ENCODE assay signal across 8 cellular contexts in the genomic region with DNA sequence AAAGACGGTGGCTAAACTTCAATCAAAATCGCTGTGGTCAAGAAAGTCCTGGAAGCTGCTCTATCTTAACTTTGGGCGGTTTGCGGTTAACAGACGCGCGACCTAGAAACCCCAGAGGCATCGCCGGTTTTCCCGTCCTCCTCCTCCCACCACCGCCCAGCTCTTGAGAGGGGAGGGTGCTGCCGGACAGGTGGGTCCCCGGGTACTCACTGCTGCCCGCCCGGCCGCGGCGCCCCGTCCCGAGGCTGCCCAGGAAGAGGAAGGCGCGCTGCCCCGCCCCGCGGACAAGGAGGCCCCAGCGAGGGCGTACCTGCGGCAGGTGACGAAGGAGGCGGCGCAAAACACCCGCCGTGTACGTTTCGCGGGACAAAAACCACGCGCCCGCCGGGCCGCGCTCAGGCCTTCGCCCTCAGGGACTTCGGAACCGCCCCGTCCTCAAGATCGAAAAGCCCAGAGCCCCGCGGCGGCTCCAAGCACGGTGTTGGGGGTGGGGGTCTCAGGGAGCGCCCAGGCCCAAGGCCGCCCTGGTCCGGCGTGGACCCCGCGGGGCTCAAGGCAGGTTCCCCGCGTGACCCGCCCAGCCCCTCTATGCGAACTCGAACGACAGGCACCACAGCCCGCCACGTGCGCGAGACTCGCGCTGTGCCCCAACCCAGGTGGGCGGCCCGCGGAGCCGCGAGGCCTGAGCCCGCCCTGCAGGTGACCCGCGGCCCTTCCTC. TPM values are rescaled to one million over a fixed set of nuclear protein-coding genes. Genes with fewer than 3 reads are reported as not detected.
A peak's percentile ranks its signal among the peaks of the same experiment; 100 is the strongest.
DNase-seq lines count a peak whose midpoint lies in the region; ATAC-seq and TF ChIP-seq lines count a peak whose summit lies in the region.

A gene with protein sequence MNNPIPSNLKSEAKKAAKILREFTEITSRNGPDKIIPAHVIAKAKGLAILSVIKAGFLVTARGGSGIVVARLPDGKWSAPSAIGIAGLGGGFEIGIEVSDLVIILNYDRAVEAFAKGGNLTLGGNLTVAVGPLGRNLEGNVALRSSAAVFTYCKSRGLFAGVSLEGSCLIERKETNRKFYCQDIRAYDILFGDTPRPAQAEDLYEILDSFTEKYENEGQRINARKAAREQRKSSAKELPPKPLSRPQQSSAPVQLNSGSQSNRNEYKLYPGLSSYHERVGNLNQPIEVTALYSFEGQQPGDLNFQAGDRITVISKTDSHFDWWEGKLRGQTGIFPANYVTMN (minus strand): TSS at position 259 of the 719 bp plus-strand sequence. CDS start 48 bp downstream, at position 211.

- H3K4me3 Mint-ChIP-seq in brain: peak within 1 kb of the TSS; percentile 93 to 96 (median 95)

- ATAC-seq in HG03280 (IDR thresholded peaks at IDR 0.05; ENCODE audit: unreplicated experiment): peak; percentile 26

- peaks cover 59% of the 10 kb centered on the region for H3K4me1 Mint-ChIP-seq in brain

- no peaks in the 10 kb centered on the region for H3K27me3 Mint-ChIP-seq in brain

- peaks cover 5 to 33% (median 8%) of the 10 kb centered on the region in 5 experiments for H3K9me3 Mint-ChIP-seq in brain

- peak within 1 kb of the TSS; percentile 84 to 98 (median 96) for H3K27ac Mint-ChIP-seq in brain

- peaks cover 43% of the 10 kb centered on the region for H3K36me3 Mint-ChIP-seq in brain

- DNase-seq in NCI-H2171 (lab: John Stamatoyannopoulos, UW) (peak; percentile 35), NCI-H2171 treated with DMSO at 0.1 percent for 48 hours (lab: John Stamatoyannopoulos, UW) (no peak), T-helper 2 cell (peak; percentile 36 to 67 (median 56)), iPS-NIHi7 (ENCODE audit: extremely low spot score) (peak; percentile 48), AML-193 (lab: John Stamatoyannopoulos, UW) (no peak)
- peak; percentile 42 for DNase-seq in stimulated activated CD4-positive, alpha-beta T cell treated with anti-CD3 and anti-CD28 coated beads, Interleukin-12 subunit alpha, Interleukin-12 subunit beta, amount 100 ng/mL, for 4 hours

- TF ChIP-seq CTCF in brain (conservative IDR thresholded peaks at IDR 0.05): no peak

RNA-seq across cellular contexts. Expression of the gene that starts here (rescaled TPM):
- polyA plus RNA-seq in brain (ENCODE audit: insufficient read depth, low read depth, low replicate concordance): 12.4 TPM

Comparison
In these comparisons a context has a peak if more than half of its experiments do, and no peak if none do; other contexts are left out.
1. DNase-seq: peak in NCI-H2171 (single experiment), T-helper 2 cell (5 of 5), iPS-NIHi7 (single experiment) and stimulated activated CD4-positive, alpha-beta T cell treated with anti-CD3 and anti-CD28 coated beads, Interleukin-12 subunit alpha, Interleukin-12 subunit beta, amount 100 ng/mL, for 4 hours (single experiment); none in NCI-H2171 treated with DMSO at 0.1 percent for 48 hours (single experiment) and AML-193 (0 of 2).